Comparison of ENCODE assay signal across 8 cellular contexts in the genomic region with DNA sequence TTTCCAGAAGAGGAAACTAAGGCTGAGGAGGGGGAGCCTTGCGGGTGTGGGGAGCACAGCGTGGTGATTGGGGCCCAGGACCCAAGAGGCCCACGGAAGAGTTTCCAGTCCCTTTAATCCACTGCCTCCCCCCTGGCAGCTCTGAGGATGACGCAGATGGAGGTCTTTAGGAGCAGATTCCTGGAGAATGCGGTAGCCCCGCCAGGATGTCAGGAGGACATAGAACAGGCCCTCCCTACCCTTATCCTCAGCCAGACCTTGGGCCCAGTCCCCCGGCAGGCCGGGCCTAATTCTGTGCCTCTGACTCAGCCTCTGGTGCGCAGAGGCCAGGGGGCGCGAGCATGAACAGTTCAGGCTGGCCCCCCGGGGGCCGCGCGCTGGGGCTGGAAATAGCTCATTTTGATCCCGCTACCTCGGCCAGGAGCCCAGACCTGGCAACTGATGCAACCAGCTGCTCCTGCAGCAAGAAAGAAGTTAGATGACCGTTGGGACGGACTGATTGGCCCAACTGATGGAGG. TPM values are rescaled to one million over a fixed set of nuclear protein-coding genes. Genes with fewer than 3 reads are reported as not detected.
A peak's percentile ranks its signal among the peaks of the same experiment; 100 is the strongest.
DNase-seq lines count a peak whose midpoint lies in the region; ATAC-seq and TF ChIP-seq lines count a peak whose summit lies in the region.

No MANE protein-coding gene starts in this region.

- peak overlapping the region; percentile 75 for H3K27ac ChIP-seq in KMS-11
- H3K27ac ChIP-seq in adipose tissue (ENCODE audit: low read depth, low read length) = peak overlapping the region; percentile 94

- DNase-seq in T-helper 1 cell (no peak), left ventricle myocardium superior (peak; percentile 93), posterior cingulate gyrus (peak in 8 of 10 donors; percentile 36 to 92 (median 47)), NCI-H2171 (lab: John Stamatoyannopoulos, UW) (no peak)

- H4K20me1 ChIP-seq in KMS-11 (ENCODE audit: insufficient read depth) = no peaks in the 10 kb centered on the region

- peaks cover 29% of the 10 kb centered on the region for H3K36me3 Mint-ChIP-seq in T-helper 1 cell treated with Interleukin-12 subunit alpha and Interleukin-12 subunit beta and Interleukin-4 antibody, amounts not matched to agents 30 μg/mL and 1 μg/mL, for 36 hours (ENCODE audit: low read depth)

- peak overlapping the region; percentile 94 for H2AFZ ChIP-seq in KMS-11 (ENCODE audit: low read depth)

- ATAC-seq in left ventricle myocardium superior (peak; percentile 63), HG03025 (IDR thresholded peaks at IDR 0.05; ENCODE audit: low FRiP score, unreplicated experiment) (no peak)

- peaks cover 12% of the 10 kb centered on the region; the same call in 1 of the 2 replicates for H3K79me2 ChIP-seq in KMS-11 (ENCODE audit: insufficient read depth, low read depth)

- no peaks in the 10 kb centered on the region for H3K27me3 Mint-ChIP-seq in T-helper 1 cell treated with Interleukin-12 subunit alpha and Interleukin-12 subunit beta and Interleukin-4 antibody, amounts not matched to agents 30 μg/mL and 1 μg/mL, for 36 hours (ENCODE audit: low read depth)

- peaks cover 24% of the 10 kb centered on the region for H3K4me1 Mint-ChIP-seq in T-helper 1 cell treated with Interleukin-12 subunit alpha and Interleukin-12 subunit beta and Interleukin-4 antibody, amounts not matched to agents 30 μg/mL and 1 μg/mL, for 36 hours (ENCODE audit: low read depth)

- 4 to 11% (median 5%) methylated on average over 19 of the region's 19 CpGs for WGBS in adipose tissue, 3 donors

- H3K4me2 ChIP-seq in KMS-11 = peak overlapping the region; percentile 84

- peak overlapping the region; percentile 93 for H3K27ac Mint-ChIP-seq in T-helper 1 cell treated with Interleukin-12 subunit alpha and Interleukin-12 subunit beta and Interleukin-4 antibody, amounts not matched to agents 30 μg/mL and 1 μg/mL, for 36 hours

- intact Hi-C loops in left ventricle myocardium superior (cut with micrococcal nuclease) (no loop called here), posterior cingulate gyrus (cut with DNase I) (no loop called here)

- no peak overlapping the region for H3K4me3 ChIP-seq in KMS-11 (IDR thresholded peaks at IDR 0.05; ENCODE audit: insufficient read depth, low read depth, low read length)

- no peaks in the 10 kb centered on the region for H3K36me3 ChIP-seq in KMS-11 (ENCODE audit: insufficient read depth)

- no peaks in the 10 kb centered on the region for H3K27me3 ChIP-seq in KMS-11 (ENCODE audit: insufficient read depth, low read depth)

- peak overlapping the region; percentile 97 for H3K4me3 Mint-ChIP-seq in T-helper 1 cell treated with Interleukin-12 subunit alpha and Interleukin-12 subunit beta and Interleukin-4 antibody, amounts not matched to agents 30 μg/mL and 1 μg/mL, for 36 hours

- TF ChIP-seq CTCF in KMS-11 (conservative IDR thresholded peaks at IDR 0.05; ENCODE audit: low read depth, low read length) = no peak

- H3K4me1 ChIP-seq in KMS-11 (ENCODE audit: low read depth, poor library complexity, severe bottlenecking) = peaks cover 16% of the 10 kb centered on the region

- H3K9ac ChIP-seq in KMS-11 = peak overlapping the region; percentile 50

- H3K9me3 Mint-ChIP-seq in T-helper 1 cell treated with Interleukin-12 subunit alpha and Interleukin-12 subunit beta and Interleukin-4 antibody, amounts not matched to agents 30 μg/mL and 1 μg/mL, for 36 hours = no peaks in the 10 kb centered on the region

RNA-seq across cellular contexts. Expression of gene HSPB6, which starts 0.5 kb away (rescaled TPM):
- polyA plus RNA-seq in adipose tissue = 100 to 1,000 TPM in 2 of 3 donors, 10 to 100 TPM in 1; 63.3 to 608 (median 552) TPM
- total RNA-seq in left ventricle myocardium superior = 676 TPM

RNA-seq across cellular contexts. Expression of gene PROSER3, which starts 0.7 kb away (rescaled TPM):
- 10 to 100 TPM in 1 of 3 donors, 1 to 10 TPM in 2; 5.4 to 10.6 (median 6.9) TPM for polyA plus RNA-seq in adipose tissue
- 5.2 TPM for total RNA-seq in left ventricle myocardium superior

RNA-seq across cellular contexts. Expression of gene LIN37, which starts 8.9 kb away (rescaled TPM):
- 10 to 100 TPM in 2 of 3 donors, 1 to 10 TPM in 1; 8.9 to 20.9 (median 15.3) TPM for polyA plus RNA-seq in adipose tissue
- 8.3 TPM for total RNA-seq in left ventricle myocardium superior

RNA-seq across cellular contexts. Expression of gene PSENEN, which starts 11.8 kb away (rescaled TPM):
- 10 to 100 TPM; 37.2 to 57.2 (median 49.9) TPM for polyA plus RNA-seq in adipose tissue
- total RNA-seq in left ventricle myocardium superior = 41.3 TPM

RNA-seq across cellular contexts. Expression of gene U2AF1L4, which starts 12.1 kb away (rescaled TPM):
- 10 to 100 TPM; 13.2 to 30.3 (median 28.8) TPM for polyA plus RNA-seq in adipose tissue
- total RNA-seq in left ventricle myocardium superior = 18.4 TPM

Comparison
In these comparisons a context has a peak if more than half of its experiments do, and no peak if none do; other contexts are left out.
1. DNase-seq: peak in left ventricle myocardium superior (single experiment) and posterior cingulate gyrus (8 of 10); none in T-helper 1 cell (0 of 5) and NCI-H2171 (single experiment).